22 cellular contexts compared by ENCODE assay signal in genomic region chr3:13482106-13482690, GRCh38. TPM values are rescaled to one million over a fixed set of nuclear protein-coding genes. Genes with fewer than 3 reads are reported as not detected.
A peak's percentile ranks its signal among the peaks of the same experiment; 100 is the strongest.
DNase-seq lines count a peak whose midpoint lies in the region; ATAC-seq and TF ChIP-seq lines count a peak whose summit lies in the region.
"Had no signal": no experiment of that assay in that cellular context is flagged by ENCODE, and none has a peak within 500 bp of the region (broad histone marks: within the 10 kb centered on the region; RNA-seq: fewer than 3 reads in every experiment).

No MANE protein-coding gene starts in this region.

- TF ChIP-seq CTCF in chondrocyte (IDR thresholded peaks at IDR 0.05) (no peak), osteocyte (IDR thresholded peaks at IDR 0.05) (no peak)

- peak; percentile 7 for DNase-seq in NCI-H69 (lab: John Stamatoyannopoulos, UW)
- DNase-seq in chondrocyte (ENCODE audit: low spot score), result peak; percentile 49
- no peak for DNase-seq in osteocyte (ENCODE audit: extremely low spot score, unreplicated experiment)
- no peak for DNase-seq in activated CD8-positive, alpha-beta memory T cell treated with anti-CD3 and anti-CD28 coated beads, Interleukin-2, amount 50 U/mL, for 48 hours
- DNase-seq in hepatic stellate cell (ENCODE audit: low spot score), result no peak
- no peak for DNase-seq in activated CD4-positive, alpha-beta T cell treated with anti-CD3 and anti-CD28 coated beads, Interleukin-2, amount 10 ng/mL, durations not matched to agents 24 days and 14 days
- DNase-seq: activated B cell treated with CpG ODN at 0.5 μM for 24 hours; activated CD4-positive, alpha-beta memory T cell treated with anti-CD3 and anti-CD28 coated beads for 36 hours; activated gamma-delta T cell; EL; HCEC 1CT; IMR-90; NCI-H1105; NCI-H2029; NCI-H226; NCI-H774; T1000 had no signal

- H3K27me3 Mint-ChIP-seq in chondrocyte (ENCODE audit: low read depth), result no peaks in the 10 kb centered on the region
- no peaks in the 10 kb centered on the region for H3K27me3 Mint-ChIP-seq in osteocyte (ENCODE audit: unreplicated experiment)
- peaks cover 5% of the 10 kb centered on the region for H3K27me3 Mint-ChIP-seq in activated CD4-positive, alpha-beta T cell treated with anti-CD3 and anti-CD28 coated beads, Interleukin-2, amount 10 ng/mL, durations not matched to agents 24 days and 14 days
- H3K27me3 Mint-ChIP-seq: activated B cell treated with CpG ODN at 0.5 μM for 24 hours; activated CD4-positive, alpha-beta memory T cell treated with anti-CD3 and anti-CD28 coated beads for 36 hours; natural killer cell treated with Interleukin-12 subunit alpha and Interleukin-12 subunit beta and Interleukin-15 and Interleukin-18, amount 100 ng/mL, for 72 hours had no signal

- no peak overlapping the region for H3K4me3 ChIP-seq in BLaER1 treated with 17β-estradiol and CSF1 and Interleukin-3, amounts not matched to agents 10 nM and 100 nM
- H3K4me3 ChIP-seq: left lung had no signal

- H3K4me3 Mint-ChIP-seq in chondrocyte (ENCODE audit: unreplicated experiment) (no peak overlapping the region), osteocyte (ENCODE audit: unreplicated experiment) (no peak overlapping the region)
- no peak overlapping the region for H3K4me3 Mint-ChIP-seq in activated CD4-positive, alpha-beta T cell treated with anti-CD3 and anti-CD28 coated beads, Interleukin-2, amount 10 ng/mL, durations not matched to agents 24 days and 14 days

- no peaks in the 10 kb centered on the region for H3K9me3 ChIP-seq in BLaER1 treated with 17β-estradiol and CSF1 and Interleukin-3, amounts not matched to agents 10 nM and 100 nM (replicated peaks in 1 of 11)
- H3K9me3 ChIP-seq: left lung had no signal

- no peaks in the 10 kb centered on the region for H3K9me3 Mint-ChIP-seq in chondrocyte (ENCODE audit: low read depth)
- no peaks in the 10 kb centered on the region for H3K9me3 Mint-ChIP-seq in osteocyte (ENCODE audit: unreplicated experiment)
- no peaks in the 10 kb centered on the region for H3K9me3 Mint-ChIP-seq in activated CD4-positive, alpha-beta T cell treated with anti-CD3 and anti-CD28 coated beads, Interleukin-2, amount 10 ng/mL, durations not matched to agents 24 days and 14 days
- H3K9me3 Mint-ChIP-seq: activated B cell treated with CpG ODN at 0.5 μM for 24 hours; activated CD4-positive, alpha-beta memory T cell treated with anti-CD3 and anti-CD28 coated beads for 36 hours; mesothelial cell of epicardium; natural killer cell treated with Interleukin-12 subunit alpha and Interleukin-12 subunit beta and Interleukin-15 and Interleukin-18, amount 100 ng/mL, for 72 hours had no signal

- no peaks in the 10 kb centered on the region for H3K36me3 Mint-ChIP-seq in chondrocyte (ENCODE audit: low read depth)
- H3K36me3 Mint-ChIP-seq in osteocyte (ENCODE audit: unreplicated experiment), result no peaks in the 10 kb centered on the region
- no peaks in the 10 kb centered on the region for H3K36me3 Mint-ChIP-seq in activated CD4-positive, alpha-beta T cell treated with anti-CD3 and anti-CD28 coated beads, Interleukin-2, amount 10 ng/mL, durations not matched to agents 24 days and 14 days (ENCODE audit: low read depth)
- H3K36me3 Mint-ChIP-seq: activated CD4-positive, alpha-beta memory T cell treated with anti-CD3 and anti-CD28 coated beads for 36 hours; natural killer cell treated with Interleukin-12 subunit alpha and Interleukin-12 subunit beta and Interleukin-15 and Interleukin-18, amount 100 ng/mL, for 72 hours had no signal

- peak overlapping the region; percentile 82 to 99 (median 96); a peak in 21 of 22 replicates for H3K4me2 ChIP-seq in BLaER1 treated with 17β-estradiol and CSF1 and Interleukin-3, amounts not matched to agents 10 nM and 100 nM

- peak overlapping the region in 1 of 11 experiments; percentile 7; a peak in 2 of 22 replicates for H3K9ac ChIP-seq in BLaER1 treated with 17β-estradiol and CSF1 and Interleukin-3, amounts not matched to agents 10 nM and 100 nM

- intact Hi-C loops in activated CD4-positive, alpha-beta T cell treated with anti-CD3 and anti-CD28 coated beads, Interleukin-2, amount 10 ng/mL, durations not matched to agents 24 days and 14 days (cut with micrococcal nuclease), result no loop called here

- H3K27me3 ChIP-seq in BLaER1 treated with 17β-estradiol and CSF1 and Interleukin-3, amounts not matched to agents 10 nM and 100 nM, result no peaks in the 10 kb centered on the region; a peak in 1 of 22 replicates
- H3K27me3 ChIP-seq: left lung had no signal

- no peak overlapping the region for H3K27ac Mint-ChIP-seq in chondrocyte (ENCODE audit: unreplicated experiment)
- peak overlapping the region; percentile 58 for H3K27ac Mint-ChIP-seq in osteocyte (ENCODE audit: unreplicated experiment)
- H3K27ac Mint-ChIP-seq in activated CD4-positive, alpha-beta T cell treated with anti-CD3 and anti-CD28 coated beads, Interleukin-2, amount 10 ng/mL, durations not matched to agents 24 days and 14 days, result no peak overlapping the region
- H3K27ac Mint-ChIP-seq: activated B cell treated with CpG ODN at 0.5 μM for 24 hours; activated CD4-positive, alpha-beta memory T cell treated with anti-CD3 and anti-CD28 coated beads for 36 hours; mesothelial cell of epicardium had no signal

- H3K4me1 ChIP-seq in BLaER1 treated with 17β-estradiol and CSF1 and Interleukin-3, amounts not matched to agents 10 nM and 100 nM, result peaks cover 51 to 72% (median 69%) of the 10 kb centered on the region in 10 experiments

- no peak overlapping the region for H3K27ac ChIP-seq in BLaER1 treated with 17β-estradiol and CSF1 and Interleukin-3, amounts not matched to agents 10 nM and 100 nM
- H3K27ac ChIP-seq: left lung had no signal

- H3K36me3 ChIP-seq in BLaER1 treated with 17β-estradiol and CSF1 and Interleukin-3, amounts not matched to agents 10 nM and 100 nM, result no peaks in the 10 kb centered on the region
- H3K36me3 ChIP-seq: left lung had no signal

- no peak for ATAC-seq in HG02840 (IDR thresholded peaks at IDR 0.05; ENCODE audit: low FRiP score, unreplicated experiment)
- ATAC-seq: left lung; natural killer cell treated with Interleukin-12 subunit alpha and Interleukin-12 subunit beta and Interleukin-15 and Interleukin-18, amount 100 ng/mL, for 72 hours had no signal

- H4K20me1 ChIP-seq in BLaER1 treated with 17β-estradiol and CSF1 and Interleukin-3, amounts not matched to agents 10 nM and 100 nM, result no peaks in the 10 kb centered on the region; a peak in 2 of 22 replicates

- H3K4me1 Mint-ChIP-seq in chondrocyte (ENCODE audit: low read depth) (peaks cover 34% of the 10 kb centered on the region), osteocyte (ENCODE audit: unreplicated experiment) (peaks cover 44% of the 10 kb centered on the region)
- peaks cover 14% of the 10 kb centered on the region for H3K4me1 Mint-ChIP-seq in activated CD4-positive, alpha-beta T cell treated with anti-CD3 and anti-CD28 coated beads, Interleukin-2, amount 10 ng/mL, durations not matched to agents 24 days and 14 days

RNA-seq across cellular contexts. Expression of gene HDAC11, which starts 2.1 kb away (rescaled TPM):
- total RNA-seq in chondrocyte (10.7 to 16.5 TPM (median 15.2 TPM) in 3 replicates), osteocyte (11.9 and 13.7 TPM in 2 replicates)
- 1.5 and 2.1 TPM in 2 replicates for total RNA-seq in activated CD4-positive, alpha-beta T cell treated with anti-CD3 and anti-CD28 coated beads, Interleukin-2, amount 10 ng/mL, durations not matched to agents 24 days and 14 days

Comparison
In these comparisons a context has a peak if more than half of its experiments do, and no peak if none do; other contexts are left out.
1. DNase-seq: peak in NCI-H69 (single experiment) and chondrocyte (single experiment); none in osteocyte (single experiment), activated CD8-positive, alpha-beta memory T cell treated with anti-CD3 and anti-CD28 coated beads, Interleukin-2, amount 50 U/mL, for 48 hours (single experiment), hepatic stellate cell (single experiment) and activated CD4-positive, alpha-beta T cell treated with anti-CD3 and anti-CD28 coated beads, Interleukin-2, amount 10 ng/mL, durations not matched to agents 24 days and 14 days (single experiment).